In the genomic region with DNA sequence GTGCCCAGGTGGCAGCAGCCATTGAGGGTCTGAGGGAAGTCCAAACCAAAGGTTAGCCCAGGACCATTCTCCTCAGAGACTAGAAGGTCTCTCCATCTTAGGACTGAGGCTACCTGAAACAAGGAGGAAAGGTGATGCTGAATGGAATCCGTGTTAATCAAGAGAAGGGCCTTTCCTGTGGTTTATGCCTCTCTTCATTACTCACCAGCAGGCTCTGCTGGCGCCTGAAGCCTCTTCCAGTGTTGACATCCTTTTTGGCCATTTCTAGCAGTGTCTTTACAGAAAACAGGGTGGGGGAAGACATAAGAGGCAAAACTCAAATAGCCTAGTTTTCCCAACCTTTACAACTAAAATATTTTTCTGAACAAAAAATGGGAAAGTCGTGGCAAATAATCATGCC, we compare ENCODE assay signal across 1 cellular context.
TF ChIP-seq lines count a peak whose summit lies in the region.

No MANE protein-coding gene starts in this region.

TF ChIP-seq in H1, 55 proteins besides CTCF, POLR2A, EP300 and RAD21:
- TF ChIP-seq CREB1 (IDR thresholded peaks at IDR 0.05) (no peak), EZH2 (IDR thresholded peaks at IDR 0.05; ENCODE audit: low read depth, low read length, severe bottlenecking) (no peak), HDAC6 (IDR thresholded peaks at IDR 0.05; ENCODE audit: low read depth, low read length) (no peak), SRF (IDR thresholded peaks at IDR 0.05; ENCODE audit: low read depth, low read length) (no peak), JUND (IDR thresholded peaks at IDR 0.05; ENCODE audit: low read length) (no peak), GTF2F1 (IDR thresholded peaks at IDR 0.05; ENCODE audit: borderline replicate concordance, low read depth, low read length) (no peak), EGR1 (IDR thresholded peaks at IDR 0.05; ENCODE audit: borderline replicate concordance, low read depth, low read length) (no peak), RFX5 (IDR thresholded peaks at IDR 0.05; ENCODE audit: borderline replicate concordance, low read depth, low read length) (no peak), TAF1 (IDR thresholded peaks at IDR 0.05; ENCODE audit: low read depth, low read length) (no peak)
- TF ChIP-seq, protein P1, sequence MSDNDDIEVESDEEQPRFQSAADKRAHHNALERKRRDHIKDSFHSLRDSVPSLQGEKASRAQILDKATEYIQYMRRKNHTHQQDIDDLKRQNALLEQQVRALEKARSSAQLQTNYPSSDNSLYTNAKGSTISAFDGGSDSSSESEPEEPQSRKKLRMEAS (IDR thresholded peaks at IDR 0.05): no peak
